In the genomic region with DNA sequence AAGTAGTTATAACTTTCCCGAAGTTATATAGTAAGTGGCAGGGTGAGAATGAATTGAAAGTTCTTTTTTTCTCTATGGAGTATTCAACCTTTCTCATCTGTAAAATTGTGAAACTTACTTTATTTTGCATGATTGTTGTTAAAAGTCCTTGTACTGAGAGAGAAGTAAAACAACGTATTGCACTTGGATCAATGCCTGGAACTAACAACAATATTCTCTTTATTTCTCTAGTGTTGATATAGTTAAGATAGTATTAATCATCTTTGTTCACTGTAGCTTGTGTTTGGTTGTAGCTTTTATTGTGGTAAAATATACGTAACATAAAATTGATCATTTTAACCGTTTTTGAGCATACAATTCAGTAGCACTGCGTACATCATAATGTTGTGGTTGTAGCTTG, we compare ENCODE assay signal across 20 cellular contexts.
"Had no signal": no experiment of that assay in that cellular context is flagged by ENCODE, and none has a peak within 500 bp of the region (broad histone marks: within the 10 kb centered on the region; RNA-seq: fewer than 3 reads in every experiment).

No MANE protein-coding gene starts in this region.

- H3K9me3 ChIP-seq: esophagus muscularis mucosa, left ventricle myocardium inferior, thoracic aorta, vagina had no signal

- H3K36me3 ChIP-seq: brain microvascular endothelial cell, esophagus muscularis mucosa, left ventricle myocardium inferior, neural progenitor cell, thoracic aorta, vagina had no signal

- H3K27me3 Mint-ChIP-seq: activated T-cell treated with anti-CD3 and anti-CD28 coated beads, Interleukin-2, amount 50 U/mL, for 24 hours; central memory CD8-positive, alpha-beta T cell; effector memory CD8-positive, alpha-beta T cell; naive thymus-derived CD8-positive, alpha-beta T cell; type B pancreatic cell had no signal

- H3K27ac Mint-ChIP-seq: activated T-cell treated with anti-CD3 and anti-CD28 coated beads, Interleukin-2, amount 50 U/mL, for 24 hours; mesothelial cell of epicardium; neural progenitor cell; type B pancreatic cell had no signal

- ATAC-seq: effector memory CD8-positive, alpha-beta T cell; naive thymus-derived CD8-positive, alpha-beta T cell; WTC11 had no signal

- H3K36me3 Mint-ChIP-seq: neural progenitor cell, type B pancreatic cell, WTC11 had no signal

- H3K27ac ChIP-seq: brain microvascular endothelial cell, esophagus muscularis mucosa, left ventricle myocardium inferior, neural progenitor cell, thoracic aorta, vagina had no signal

- H3K4me3 ChIP-seq: esophagus muscularis mucosa, left ventricle myocardium inferior, neural progenitor cell, thoracic aorta, vagina had no signal

- DNase-seq: activated naive CD4-positive, alpha-beta T cell treated with Interleukin-2 at 50 U/mL for 16 hours; activated T-cell treated with anti-CD3 and anti-CD28 coated beads, Interleukin-2, amount 50 U/mL, for 24 hours; amygdala; brain microvascular endothelial cell; effector memory CD8-positive, alpha-beta T cell; left ventricle myocardium inferior; naive thymus-derived CD8-positive, alpha-beta T cell; retina; stimulated activated CD4-positive, alpha-beta T cell treated with anti-CD3 and anti-CD28 coated beads, Interleukin-4, amount 100 ng/mL, for 1 hour; stimulated activated naive CD4-positive, alpha-beta T cell; T-helper 1 cell; T-helper 9 cell had no signal

- H3K27me3 ChIP-seq: brain microvascular endothelial cell, esophagus muscularis mucosa, neural progenitor cell, vagina had no signal

- H3K9me3 Mint-ChIP-seq: activated T-cell treated with anti-CD3 and anti-CD28 coated beads, Interleukin-2, amount 50 U/mL, for 24 hours; central memory CD8-positive, alpha-beta T cell; effector memory CD8-positive, alpha-beta T cell; mesothelial cell of epicardium; naive thymus-derived CD8-positive, alpha-beta T cell; neural progenitor cell; type B pancreatic cell; WTC11 had no signal

- H3K4me3 Mint-ChIP-seq: activated T-cell treated with anti-CD3 and anti-CD28 coated beads, Interleukin-2, amount 50 U/mL, for 24 hours; central memory CD8-positive, alpha-beta T cell; effector memory CD8-positive, alpha-beta T cell; mesothelial cell of epicardium; neural progenitor cell; type B pancreatic cell; WTC11 had no signal

- H3K4me1 ChIP-seq: vagina had no signal
